Comparison of ENCODE assay signal across 17 cellular contexts in the genomic region with DNA sequence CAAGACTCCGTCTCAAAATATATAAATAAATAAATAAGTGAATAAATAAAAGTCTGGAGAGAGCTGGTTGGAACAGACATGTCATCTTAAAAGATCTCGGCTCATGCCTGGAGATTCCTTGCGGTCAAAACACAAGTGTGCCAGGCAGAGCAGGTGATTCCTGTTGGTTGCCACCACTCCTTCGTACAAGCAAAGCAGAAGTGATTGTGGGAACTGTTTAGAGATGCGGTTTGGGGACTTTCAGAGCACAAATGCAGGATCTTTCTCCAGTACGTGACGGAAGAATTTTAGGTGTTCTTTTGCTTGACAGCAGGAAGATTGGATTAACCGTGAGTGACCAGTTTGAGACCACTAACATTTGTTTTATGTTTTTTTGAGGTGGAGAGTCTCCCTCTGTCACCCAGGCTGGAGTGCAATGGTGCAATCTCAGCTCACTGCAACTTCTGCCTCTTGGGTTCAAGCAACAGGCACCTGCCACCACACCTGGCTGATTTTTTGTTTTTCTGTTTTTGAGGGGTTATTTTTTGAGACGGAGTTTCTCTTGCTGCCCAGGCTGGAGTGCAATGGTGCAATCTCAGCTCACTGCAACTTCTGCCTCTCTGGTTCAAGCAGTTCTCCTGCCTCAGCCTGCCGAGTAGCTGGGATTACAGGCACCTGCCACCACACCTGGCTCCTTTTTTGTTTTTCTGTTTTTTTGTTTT. TPM values are rescaled to one million over a fixed set of nuclear protein-coding genes. Genes with fewer than 3 reads are reported as not detected.
A peak's percentile ranks its signal among the peaks of the same experiment; 100 is the strongest.
DNase-seq lines count a peak whose midpoint lies in the region; ATAC-seq and TF ChIP-seq lines count a peak whose summit lies in the region.
"Had no signal": no experiment of that assay in that cellular context is flagged by ENCODE, and none has a peak within 500 bp of the region (broad histone marks: within the 10 kb centered on the region; RNA-seq: fewer than 3 reads in every experiment).

No MANE protein-coding gene starts in this region.

- no peak overlapping the region for H3K9ac ChIP-seq in mammary epithelial cell (ENCODE audit: insufficient read depth, low read length)

- H3K4me3 ChIP-seq in DOHH2 (ENCODE audit: low read length) = peak overlapping the region; percentile 55
- no peak overlapping the region for H3K4me3 ChIP-seq in mammary epithelial cell (replicated peaks in 1 of 3; ENCODE audit: insufficient read depth in 1 of 3, low read depth in 2 of 3, low read length in 3 of 3)
- H3K4me3 ChIP-seq: upper lobe of left lung had no signal

- dilution Hi-C loops in mammary epithelial cell (cut with HindIII; ENCODE audit: low sequenced_read_pairs) = no loop called here

- no peak for ATAC-seq in GM19463 (IDR thresholded peaks at IDR 0.05; ENCODE audit: unreplicated experiment)
- ATAC-seq in GM19035 (IDR thresholded peaks at IDR 0.05; ENCODE audit: unreplicated experiment) = no peak

- H3K9me3 ChIP-seq in DOHH2 (ENCODE audit: control insufficient read depth, insufficient read depth, low read length) (peaks cover 5% of the 10 kb centered on the region; the same call in 1 of the 2 replicates), mammary epithelial cell (replicated peaks; ENCODE audit: insufficient read depth, low read length) (peaks cover 3% of the 10 kb centered on the region)
- H3K9me3 ChIP-seq: upper lobe of left lung had no signal

- WGBS in mammary epithelial cell (ENCODE audit: low coverage, missing lambda C conversion rate) = 72% methylated on average over 9 of the region's 10 CpGs

- TF ChIP-seq CTCF in DOHH2 (IDR thresholded peaks at IDR 0.05; ENCODE audit: low read depth, low read length, poor library complexity, severe bottlenecking) = no peak
- TF ChIP-seq CTCF in GM20000 (IDR thresholded peaks at IDR 0.05; ENCODE audit: extremely low read depth, missing control alignments) = no peak
- TF ChIP-seq CTCF in mammary epithelial cell (conservative IDR thresholded peaks at IDR 0.05 in 1 of 2, IDR thresholded peaks at IDR 0.05 in 1 of 2; ENCODE audit: extremely low read depth in 1 of 2, insufficient read depth in 1 of 2, low read depth in 1 of 2, low read length in 2 of 2) = no peak

- H4K20me1 ChIP-seq in DOHH2 (ENCODE audit: control insufficient read depth, insufficient read depth, low read depth, low read length) (no peaks in the 10 kb centered on the region), mammary epithelial cell (ENCODE audit: insufficient read depth, low read length) (no peaks in the 10 kb centered on the region)

- peaks cover 29% of the 10 kb centered on the region for H3F3A ChIP-seq in DOHH2 (ENCODE audit: control insufficient read depth, insufficient read depth)

- H3K36me3 ChIP-seq in DOHH2 (ENCODE audit: control insufficient read depth, low read length) = peaks cover 7% of the 10 kb centered on the region
- no peaks in the 10 kb centered on the region for H3K36me3 ChIP-seq in mammary epithelial cell (ENCODE audit: insufficient read depth, low read length)
- H3K36me3 ChIP-seq: upper lobe of left lung had no signal

- no peaks in the 10 kb centered on the region for H3K9me2 ChIP-seq in DOHH2 (replicated peaks; ENCODE audit: control insufficient read depth, low read length)

- H3K4me1 ChIP-seq in DOHH2 (ENCODE audit: control insufficient read depth, low read length) (peaks cover 57% of the 10 kb centered on the region), mammary epithelial cell (ENCODE audit: insufficient read depth, low read length) (no peaks in the 10 kb centered on the region)
- H3K4me1 ChIP-seq: upper lobe of left lung had no signal

- no TSS peak for BruUV-seq in mammary epithelial cell (replicated peaks; lab: Mats Ljungman, UMichigan)

- H3K27me3 ChIP-seq in DOHH2 (ENCODE audit: control insufficient read depth, low read length) (no peaks in the 10 kb centered on the region), mammary epithelial cell (ENCODE audit: insufficient read depth, low read length) (no peaks in the 10 kb centered on the region)
- H3K27me3 ChIP-seq: upper lobe of left lung had no signal

- CTCF ChIA-PET in mammary epithelial cell (lab: Charles Lee; ENCODE audit: low non-redundant PET) = no interaction called here

- peak; percentile 8 for DNase-seq in GM20000 (ENCODE audit: low spot score)
- peak; percentile 47 to 67 for DNase-seq in NOMO-1 (lab: John Stamatoyannopoulos, UW; ENCODE audit: unreplicated experiment in 2 of 2)
- peak; percentile 37 for DNase-seq in mesenteric fat pad (ENCODE audit: low spot score)
- no peak for DNase-seq in mammary epithelial cell
- no peak for DNase-seq in mucosa of gallbladder (ENCODE audit: low spot score)
- DNase-seq: activated CD4-positive, alpha-beta memory T cell treated with anti-CD3 and anti-CD28 coated beads for 36 hours; amniotic stem cell; foreskin fibroblast; NCI-H2081; NCI-H748 treated with DMSO at 0.1 percent for 48 hours; stimulated activated naive CD4-positive, alpha-beta T cell; upper lobe of left lung had no signal

- in situ Hi-C loops in mammary epithelial cell (cut with MboI; ENCODE audit: low sequenced_read_pairs in 2 of 2) = no loop called here

- H3K27ac ChIP-seq in DOHH2 (ENCODE audit: low read depth, low read length) (peak overlapping the region; percentile 94), mammary epithelial cell (ENCODE audit: insufficient read depth, low read depth, low read length) (no peak overlapping the region)
- H3K27ac ChIP-seq: upper lobe of left lung had no signal

- H2AFZ ChIP-seq in mammary epithelial cell (ENCODE audit: low read depth, low read length) = no peak overlapping the region

- intact Hi-C loops in mammary epithelial cell (cut with micrococcal nuclease) = no loop called here

- H3K4me2 ChIP-seq in DOHH2 (ENCODE audit: low read length) (peak overlapping the region; percentile 70), mammary epithelial cell (ENCODE audit: insufficient read depth, low read depth, low read length) (no peak overlapping the region)

- H3K79me2 ChIP-seq in DOHH2 (ENCODE audit: control insufficient read depth, low read length) (peaks cover 9% of the 10 kb centered on the region; the same call in 1 of the 2 replicates), mammary epithelial cell (ENCODE audit: insufficient read depth, low read length) (no peaks in the 10 kb centered on the region)

RNA-seq across cellular contexts. Expression of gene CRLF2, which starts 2.8 kb away (rescaled TPM):
- 0.22 TPM for total RNA-seq in mesenteric fat pad
- total RNA-seq in mammary epithelial cell = not detected
- polyA plus RNA-seq in mammary epithelial cell = not detected
- polyA minus RNA-seq in mammary epithelial cell = not detected
- 2.3 TPM for total RNA-seq in mucosa of gallbladder
- total RNA-seq: cerebellum, lung microvascular endothelial cell had no signal

RNA-seq across cellular contexts. Expression of gene CSF2RA, which starts 53.3 kb away (rescaled TPM):
- total RNA-seq in mesenteric fat pad (29.8 TPM), mammary epithelial cell (not detected), mucosa of gallbladder (14.0 TPM)
- polyA plus RNA-seq in mammary epithelial cell = not detected
- not detected for polyA minus RNA-seq in mammary epithelial cell
- total RNA-seq: lung microvascular endothelial cell had no signal

Comparison
In these comparisons a context has a peak if more than half of its experiments do, and no peak if none do; other contexts are left out.
1. DNase-seq: peak in GM20000 (single experiment), NOMO-1 (2 of 2) and mesenteric fat pad (single experiment); none in mammary epithelial cell (single experiment) and mucosa of gallbladder (single experiment).
2. RNA of gene CSF2RA, which starts 53.3 kb away (total RNA-seq): 29.8 TPM in mesenteric fat pad (single experiment) and 14.0 TPM in mucosa of gallbladder (single experiment); not detected in mammary epithelial cell; every median in the first group is over 10 times any median in the second.